In genomic region chr15:60480149-60480548, GRCh38 we compare ENCODE assay signal across 10 cellular contexts. TPM values are rescaled to one million over a fixed set of nuclear protein-coding genes. Genes with fewer than 3 reads are reported as not detected.
DNase-seq lines count a peak whose midpoint lies in the region; ATAC-seq and TF ChIP-seq lines count a peak whose summit lies in the region.
"Had no signal": no experiment of that assay in that cellular context is flagged by ENCODE, and none has a peak within 500 bp of the region (broad histone marks: within the 10 kb centered on the region; RNA-seq: fewer than 3 reads in every experiment).

No MANE protein-coding gene starts in this region.

- intact Hi-C loops in thyroid gland (cut with DNase I) (no loop called here), uterus (cut with DNase I; ENCODE audit: low total_unique reads) (no loop called here), tibial artery (cut with DNase I; ENCODE audit: low total_unique reads) (no loop called here), heart right ventricle (cut with DNase I) (no loop called here)

- no peaks in the 10 kb centered on the region for H3K9me3 Mint-ChIP-seq in activated T-cell treated with anti-CD3 and anti-CD28 coated beads, Interleukin-2, amount 50 U/mL, for 4 hours
- peaks cover 6% of the 10 kb centered on the region for H3K9me3 Mint-ChIP-seq in glutamatergic neuron (ENCODE audit: unreplicated experiment)

- no peak for TF ChIP-seq POLR2A in thyroid gland (IDR thresholded peaks at IDR 0.05)
- no peak for TF ChIP-seq POLR2A in uterus (IDR thresholded peaks at IDR 0.05)

- H3K27me3 ChIP-seq in SJCRH30 (no peaks in the 10 kb centered on the region), thyroid gland (no peaks in the 10 kb centered on the region), uterus (no peaks in the 10 kb centered on the region), tibial artery (no peaks in the 10 kb centered on the region), heart right ventricle (no peaks in the 10 kb centered on the region)

- peak overlapping the region; percentile 89; the same call in 1 of the 2 replicates for H3K27ac ChIP-seq in SJCRH30
- H3K27ac ChIP-seq in thyroid gland = peak overlapping the region in 2 of 3 donors; percentile 91 to 98
- H3K27ac ChIP-seq in uterus = no peak overlapping the region
- no peak overlapping the region for H3K27ac ChIP-seq in tibial artery
- H3K27ac ChIP-seq in heart right ventricle = peak overlapping the region in 2 of 10 donors; percentile 94 to 96

- 70 to 83% methylated on average over 1 of the region's 1 CpG for WGBS in thyroid gland, 2 donors
- WGBS in heart right ventricle, 2 donors = 52 to 61% methylated on average over 1 of the region's 1 CpG

- H3K4me1 ChIP-seq in SJCRH30 (peaks cover 13% of the 10 kb centered on the region), thyroid gland (peaks cover 39 to 41% of the 10 kb centered on the region in 2 donors), uterus (peaks cover 10 to 17% of the 10 kb centered on the region in 2 donors), tibial artery (peaks cover 0 to 24% (median 19%) of the 10 kb centered on the region in 4 donors), heart right ventricle (peaks cover 3 to 44% (median 33%) of the 10 kb centered on the region in 9 donors)

- peaks cover 8% of the 10 kb centered on the region for H3K36me3 Mint-ChIP-seq in activated T-cell treated with anti-CD3 and anti-CD28 coated beads, Interleukin-2, amount 50 U/mL, for 4 hours (ENCODE audit: insufficient read depth)
- no peaks in the 10 kb centered on the region for H3K36me3 Mint-ChIP-seq in glutamatergic neuron (ENCODE audit: unreplicated experiment)

- H3K27me3 Mint-ChIP-seq in activated T-cell treated with anti-CD3 and anti-CD28 coated beads, Interleukin-2, amount 50 U/mL, for 4 hours (ENCODE audit: low read depth) = no peaks in the 10 kb centered on the region
- H3K27me3 Mint-ChIP-seq in glutamatergic neuron (ENCODE audit: unreplicated experiment) = peaks cover 4% of the 10 kb centered on the region

- no peak overlapping the region for H3K27ac Mint-ChIP-seq in glutamatergic neuron (ENCODE audit: unreplicated experiment)

- peaks cover 49% of the 10 kb centered on the region for H3K4me1 Mint-ChIP-seq in activated T-cell treated with anti-CD3 and anti-CD28 coated beads, Interleukin-2, amount 50 U/mL, for 4 hours (ENCODE audit: low read depth)
- H3K4me1 Mint-ChIP-seq in glutamatergic neuron (ENCODE audit: low read depth, unreplicated experiment) = peaks cover 14% of the 10 kb centered on the region

- no peak for DNase-seq in activated T-cell treated with anti-CD3 and anti-CD28 coated beads, Interleukin-2, amount 50 U/mL, for 4 hours
- DNase-seq in activated T-cell treated with anti-CD3 and anti-CD28 coated beads for 4 hours (no peak), SJCRH30 (no peak), glutamatergic neuron (no peak), thyroid gland (no peak), uterus (no peak), tibial artery (no peak), heart right ventricle (no peak)
- DNase-seq: activated effector memory CD4-positive, alpha-beta T cell treated with Interleukin-2 at 50 U/mL for 16 hours; stimulated activated CD4-positive, alpha-beta T cell treated with anti-CD3 and anti-CD28 coated beads, Interleukin-2, amount 100 ng/mL, for 24 hours had no signal

- H3K4me3 Mint-ChIP-seq in activated T-cell treated with anti-CD3 and anti-CD28 coated beads, Interleukin-2, amount 50 U/mL, for 4 hours = peak overlapping the region; percentile 99
- peak overlapping the region; percentile 97 for H3K4me3 Mint-ChIP-seq in glutamatergic neuron (ENCODE audit: unreplicated experiment)

- ATAC-seq in activated T-cell treated with anti-CD3 and anti-CD28 coated beads, Interleukin-2, amount 50 U/mL, for 4 hours = no peak
- ATAC-seq in heart right ventricle = no peak

- TF ChIP-seq CTCF in glutamatergic neuron (IDR thresholded peaks at IDR 0.05; ENCODE audit: partially characterized antibody, unreplicated experiment) = no peak
- no peak for TF ChIP-seq CTCF in thyroid gland (IDR thresholded peaks at IDR 0.05)
- TF ChIP-seq CTCF in uterus (IDR thresholded peaks at IDR 0.05) = no peak
- no peak for TF ChIP-seq CTCF in tibial artery (IDR thresholded peaks at IDR 0.05)
- no peak for TF ChIP-seq CTCF in heart right ventricle (IDR thresholded peaks at IDR 0.05)

- H3K36me3 ChIP-seq in SJCRH30 (no peaks in the 10 kb centered on the region), thyroid gland (no peaks in the 10 kb centered on the region), uterus (no peaks in the 10 kb centered on the region), tibial artery (no peaks in the 10 kb centered on the region), heart right ventricle (peaks cover 0 to 15% (median 0%) of the 10 kb centered on the region in 9 donors)

- H3K4me3 ChIP-seq in SJCRH30 (no peak overlapping the region; the same call in 1 of the 2 replicates), thyroid gland (replicated peaks in 1 of 3) (no peak overlapping the region), uterus (no peak overlapping the region), tibial artery (no peak overlapping the region), heart right ventricle (peak overlapping the region in 2 of 10 donors; percentile 70 to 81)

- H3K9me3 ChIP-seq in SJCRH30 (replicated peaks) = no peaks in the 10 kb centered on the region
- H3K9me3 ChIP-seq in thyroid gland = no peaks in the 10 kb centered on the region
- no peaks in the 10 kb centered on the region for H3K9me3 ChIP-seq in uterus
- H3K9me3 ChIP-seq in tibial artery = no peaks in the 10 kb centered on the region
- no peaks in the 10 kb centered on the region for H3K9me3 ChIP-seq in heart right ventricle

RNA-seq across cellular contexts. Expression of gene ICE2, which starts 1.2 kb away (rescaled TPM):
- 10 to 100 TPM; 51.9 to 66.3 (median 61.4) TPM for total RNA-seq in activated T-cell treated with anti-CD3 and anti-CD28 coated beads, Interleukin-2, amount 50 U/mL, for 4 hours
- total RNA-seq in SJCRH30 (2014; rRNA removed; shearing (Covaris generic)) = 37.4 and 42.4 TPM in 2 replicates
- total RNA-seq in glutamatergic neuron (ENCODE audit: unreplicated experiment) (53.9 TPM), thyroid gland (10 to 100 TPM; 52.6 to 84.5 (median 59.5) TPM), uterus (10 to 100 TPM; 18.2 to 89.9 (median 43.7) TPM), heart right ventricle (10 to 100 TPM; 23.2 to 33.4 (median 27.1) TPM)
- polyA plus RNA-seq in heart right ventricle = 10 to 100 TPM in 1 of 2 donors, 1 to 10 TPM in 1; 6.3 to 16.4 TPM

Comparison
In these comparisons a context has a peak if more than half of its experiments do, and no peak if none do; other contexts are left out.
1. H3K27ac ChIP-seq: peak in SJCRH30 (single experiment) and thyroid gland (2 of 3); none in uterus (0 of 2) and tibial artery (0 of 2).